Comparison of ENCODE assay signal across 1 cellular context in the genomic region with DNA sequence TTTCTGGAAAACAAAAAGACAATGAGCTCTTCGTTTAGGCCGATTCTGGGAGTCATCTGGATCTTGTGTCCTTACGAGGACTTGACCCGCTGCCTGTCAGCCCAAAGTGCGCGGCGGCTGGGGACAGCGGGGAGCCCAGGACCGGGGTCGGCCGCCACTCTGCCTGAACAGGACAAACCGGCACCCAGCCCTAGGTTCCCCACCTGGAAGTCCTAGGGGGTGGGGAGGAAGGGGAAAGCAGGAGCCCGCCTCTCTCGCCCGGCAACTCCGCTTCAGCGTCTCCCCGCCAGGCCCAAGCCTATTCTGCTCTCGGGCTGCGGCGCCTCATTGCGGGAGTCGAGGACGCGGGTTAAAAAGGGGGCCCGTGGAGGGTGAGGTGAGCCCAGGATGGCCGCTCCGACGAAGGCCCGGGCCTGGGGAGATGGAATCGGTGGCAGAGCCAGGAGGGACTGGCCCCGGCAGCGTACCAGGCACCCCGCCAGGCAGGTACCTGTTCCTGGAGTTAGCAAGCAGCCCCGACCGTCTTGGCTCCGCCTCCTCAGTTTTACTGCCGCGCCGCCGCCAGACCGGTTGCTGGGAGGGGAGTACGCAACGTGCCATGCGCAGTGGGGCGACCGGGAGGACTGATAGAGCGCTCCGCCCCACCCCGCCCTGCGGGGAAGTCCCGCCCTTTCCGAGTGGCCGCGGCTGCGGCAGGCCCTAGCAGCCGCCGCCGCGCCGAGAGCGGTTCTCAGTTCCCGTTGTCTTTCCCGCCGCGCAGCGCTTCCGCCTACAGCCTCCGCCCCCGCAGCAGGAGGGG.
A peak's percentile ranks its signal among the peaks of the same experiment; 100 is the strongest.
TF ChIP-seq lines count a peak whose summit lies in the region.

A gene with protein sequence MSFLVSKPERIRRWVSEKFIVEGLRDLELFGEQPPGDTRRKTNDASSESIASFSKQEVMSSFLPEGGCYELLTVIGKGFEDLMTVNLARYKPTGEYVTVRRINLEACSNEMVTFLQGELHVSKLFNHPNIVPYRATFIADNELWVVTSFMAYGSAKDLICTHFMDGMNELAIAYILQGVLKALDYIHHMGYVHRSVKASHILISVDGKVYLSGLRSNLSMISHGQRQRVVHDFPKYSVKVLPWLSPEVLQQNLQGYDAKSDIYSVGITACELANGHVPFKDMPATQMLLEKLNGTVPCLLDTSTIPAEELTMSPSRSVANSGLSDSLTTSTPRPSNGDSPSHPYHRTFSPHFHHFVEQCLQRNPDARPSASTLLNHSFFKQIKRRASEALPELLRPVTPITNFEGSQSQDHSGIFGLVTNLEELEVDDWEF (minus strand): TSS at position 549 of the 799 bp plus-strand sequence. CDS start 13,430 bp downstream, outside the sequence.

TF ChIP-seq in WTC11, 78 proteins besides CTCF, POLR2A, EP300 and RAD21 (continued from another document and continues in another):
- TF ChIP-seq, protein P1, sequence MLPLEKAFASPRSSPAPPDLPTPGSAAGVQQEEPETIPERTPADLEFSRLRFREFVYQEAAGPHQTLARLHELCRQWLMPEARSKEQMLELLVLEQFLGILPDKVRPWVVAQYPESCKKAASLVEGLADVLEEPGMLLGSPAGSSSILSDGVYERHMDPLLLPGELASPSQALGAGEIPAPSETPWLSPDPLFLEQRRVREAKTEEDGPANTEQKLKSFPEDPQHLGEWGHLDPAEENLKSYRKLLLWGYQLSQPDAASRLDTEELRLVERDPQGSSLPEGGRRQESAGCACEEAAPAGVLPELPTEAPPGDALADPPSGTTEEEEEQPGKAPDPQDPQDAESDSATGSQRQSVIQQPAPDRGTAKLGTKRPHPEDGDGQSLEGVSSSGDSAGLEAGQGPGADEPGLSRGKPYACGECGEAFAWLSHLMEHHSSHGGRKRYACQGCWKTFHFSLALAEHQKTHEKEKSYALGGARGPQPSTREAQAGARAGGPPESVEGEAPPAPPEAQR (CRISPR knock-in tag; IDR thresholded peaks at IDR 0.05): no peak
- TF ChIP-seq ELF4 (CRISPR knock-in tag; IDR thresholded peaks at IDR 0.05; ENCODE audit: low read depth) (no peak), MXD4 (CRISPR knock-in tag; IDR thresholded peaks at IDR 0.05; ENCODE audit: borderline replicate concordance) (no peak), CREB1 (CRISPR knock-in tag; IDR thresholded peaks at IDR 0.05) (no peak), ESRRA (CRISPR knock-in tag; IDR thresholded peaks at IDR 0.05; ENCODE audit: borderline replicate concordance) (0 out of 2 replicates have a peak, but pooled peaks have one; percentile 9), ZNF423 (CRISPR knock-in tag; IDR thresholded peaks at IDR 0.05) (no peak), ZNF219 (CRISPR knock-in tag; IDR thresholded peaks at IDR 0.05; ENCODE audit: borderline replicate concordance) (no peak), ZNF416 (CRISPR knock-in tag; IDR thresholded peaks at IDR 0.05) (no peak), TEAD1 (CRISPR knock-in tag; IDR thresholded peaks at IDR 0.05) (no peak), NR1H2 (CRISPR knock-in tag; IDR thresholded peaks at IDR 0.05) (no peak), NFYB (CRISPR knock-in tag; conservative IDR thresholded peaks at IDR 0.05; ENCODE audit: low read depth) (no peak), TP53 (CRISPR knock-in tag; IDR thresholded peaks at IDR 0.05) (no peak)
- TF ChIP-seq, protein P2, sequence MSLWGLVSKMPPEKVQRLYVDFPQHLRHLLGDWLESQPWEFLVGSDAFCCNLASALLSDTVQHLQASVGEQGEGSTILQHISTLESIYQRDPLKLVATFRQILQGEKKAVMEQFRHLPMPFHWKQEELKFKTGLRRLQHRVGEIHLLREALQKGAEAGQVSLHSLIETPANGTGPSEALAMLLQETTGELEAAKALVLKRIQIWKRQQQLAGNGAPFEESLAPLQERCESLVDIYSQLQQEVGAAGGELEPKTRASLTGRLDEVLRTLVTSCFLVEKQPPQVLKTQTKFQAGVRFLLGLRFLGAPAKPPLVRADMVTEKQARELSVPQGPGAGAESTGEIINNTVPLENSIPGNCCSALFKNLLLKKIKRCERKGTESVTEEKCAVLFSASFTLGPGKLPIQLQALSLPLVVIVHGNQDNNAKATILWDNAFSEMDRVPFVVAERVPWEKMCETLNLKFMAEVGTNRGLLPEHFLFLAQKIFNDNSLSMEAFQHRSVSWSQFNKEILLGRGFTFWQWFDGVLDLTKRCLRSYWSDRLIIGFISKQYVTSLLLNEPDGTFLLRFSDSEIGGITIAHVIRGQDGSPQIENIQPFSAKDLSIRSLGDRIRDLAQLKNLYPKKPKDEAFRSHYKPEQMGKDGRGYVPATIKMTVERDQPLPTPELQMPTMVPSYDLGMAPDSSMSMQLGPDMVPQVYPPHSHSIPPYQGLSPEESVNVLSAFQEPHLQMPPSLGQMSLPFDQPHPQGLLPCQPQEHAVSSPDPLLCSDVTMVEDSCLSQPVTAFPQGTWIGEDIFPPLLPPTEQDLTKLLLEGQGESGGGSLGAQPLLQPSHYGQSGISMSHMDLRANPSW (CRISPR knock-in tag; conservative IDR thresholded peaks at IDR 0.05; ENCODE audit: low read depth): no peak
- TF ChIP-seq, protein P3, sequence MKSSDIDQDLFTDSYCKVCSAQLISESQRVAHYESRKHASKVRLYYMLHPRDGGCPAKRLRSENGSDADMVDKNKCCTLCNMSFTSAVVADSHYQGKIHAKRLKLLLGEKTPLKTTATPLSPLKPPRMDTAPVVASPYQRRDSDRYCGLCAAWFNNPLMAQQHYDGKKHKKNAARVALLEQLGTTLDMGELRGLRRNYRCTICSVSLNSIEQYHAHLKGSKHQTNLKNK (CRISPR knock-in tag; IDR thresholded peaks at IDR 0.05): no peak
- TF ChIP-seq, protein P4, sequence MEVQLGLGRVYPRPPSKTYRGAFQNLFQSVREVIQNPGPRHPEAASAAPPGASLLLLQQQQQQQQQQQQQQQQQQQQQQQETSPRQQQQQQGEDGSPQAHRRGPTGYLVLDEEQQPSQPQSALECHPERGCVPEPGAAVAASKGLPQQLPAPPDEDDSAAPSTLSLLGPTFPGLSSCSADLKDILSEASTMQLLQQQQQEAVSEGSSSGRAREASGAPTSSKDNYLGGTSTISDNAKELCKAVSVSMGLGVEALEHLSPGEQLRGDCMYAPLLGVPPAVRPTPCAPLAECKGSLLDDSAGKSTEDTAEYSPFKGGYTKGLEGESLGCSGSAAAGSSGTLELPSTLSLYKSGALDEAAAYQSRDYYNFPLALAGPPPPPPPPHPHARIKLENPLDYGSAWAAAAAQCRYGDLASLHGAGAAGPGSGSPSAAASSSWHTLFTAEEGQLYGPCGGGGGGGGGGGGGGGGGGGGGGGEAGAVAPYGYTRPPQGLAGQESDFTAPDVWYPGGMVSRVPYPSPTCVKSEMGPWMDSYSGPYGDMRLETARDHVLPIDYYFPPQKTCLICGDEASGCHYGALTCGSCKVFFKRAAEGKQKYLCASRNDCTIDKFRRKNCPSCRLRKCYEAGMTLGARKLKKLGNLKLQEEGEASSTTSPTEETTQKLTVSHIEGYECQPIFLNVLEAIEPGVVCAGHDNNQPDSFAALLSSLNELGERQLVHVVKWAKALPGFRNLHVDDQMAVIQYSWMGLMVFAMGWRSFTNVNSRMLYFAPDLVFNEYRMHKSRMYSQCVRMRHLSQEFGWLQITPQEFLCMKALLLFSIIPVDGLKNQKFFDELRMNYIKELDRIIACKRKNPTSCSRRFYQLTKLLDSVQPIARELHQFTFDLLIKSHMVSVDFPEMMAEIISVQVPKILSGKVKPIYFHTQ (CRISPR knock-in tag; IDR thresholded peaks at IDR 0.05): no peak
- TF ChIP-seq, protein P5, sequence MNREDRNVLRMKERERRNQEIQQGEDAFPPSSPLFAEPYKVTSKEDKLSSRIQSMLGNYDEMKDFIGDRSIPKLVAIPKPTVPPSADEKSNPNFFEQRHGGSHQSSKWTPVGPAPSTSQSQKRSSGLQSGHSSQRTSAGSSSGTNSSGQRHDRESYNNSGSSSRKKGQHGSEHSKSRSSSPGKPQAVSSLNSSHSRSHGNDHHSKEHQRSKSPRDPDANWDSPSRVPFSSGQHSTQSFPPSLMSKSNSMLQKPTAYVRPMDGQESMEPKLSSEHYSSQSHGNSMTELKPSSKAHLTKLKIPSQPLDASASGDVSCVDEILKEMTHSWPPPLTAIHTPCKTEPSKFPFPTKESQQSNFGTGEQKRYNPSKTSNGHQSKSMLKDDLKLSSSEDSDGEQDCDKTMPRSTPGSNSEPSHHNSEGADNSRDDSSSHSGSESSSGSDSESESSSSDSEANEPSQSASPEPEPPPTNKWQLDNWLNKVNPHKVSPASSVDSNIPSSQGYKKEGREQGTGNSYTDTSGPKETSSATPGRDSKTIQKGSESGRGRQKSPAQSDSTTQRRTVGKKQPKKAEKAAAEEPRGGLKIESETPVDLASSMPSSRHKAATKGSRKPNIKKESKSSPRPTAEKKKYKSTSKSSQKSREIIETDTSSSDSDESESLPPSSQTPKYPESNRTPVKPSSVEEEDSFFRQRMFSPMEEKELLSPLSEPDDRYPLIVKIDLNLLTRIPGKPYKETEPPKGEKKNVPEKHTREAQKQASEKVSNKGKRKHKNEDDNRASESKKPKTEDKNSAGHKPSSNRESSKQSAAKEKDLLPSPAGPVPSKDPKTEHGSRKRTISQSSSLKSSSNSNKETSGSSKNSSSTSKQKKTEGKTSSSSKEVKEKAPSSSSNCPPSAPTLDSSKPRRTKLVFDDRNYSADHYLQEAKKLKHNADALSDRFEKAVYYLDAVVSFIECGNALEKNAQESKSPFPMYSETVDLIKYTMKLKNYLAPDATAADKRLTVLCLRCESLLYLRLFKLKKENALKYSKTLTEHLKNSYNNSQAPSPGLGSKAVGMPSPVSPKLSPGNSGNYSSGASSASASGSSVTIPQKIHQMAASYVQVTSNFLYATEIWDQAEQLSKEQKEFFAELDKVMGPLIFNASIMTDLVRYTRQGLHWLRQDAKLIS (CRISPR knock-in tag; IDR thresholded peaks at IDR 0.05; ENCODE audit: borderline replicate concordance): peak; percentile 84; the same call in 1 of the 2 replicates
- TF ChIP-seq, protein P6, sequence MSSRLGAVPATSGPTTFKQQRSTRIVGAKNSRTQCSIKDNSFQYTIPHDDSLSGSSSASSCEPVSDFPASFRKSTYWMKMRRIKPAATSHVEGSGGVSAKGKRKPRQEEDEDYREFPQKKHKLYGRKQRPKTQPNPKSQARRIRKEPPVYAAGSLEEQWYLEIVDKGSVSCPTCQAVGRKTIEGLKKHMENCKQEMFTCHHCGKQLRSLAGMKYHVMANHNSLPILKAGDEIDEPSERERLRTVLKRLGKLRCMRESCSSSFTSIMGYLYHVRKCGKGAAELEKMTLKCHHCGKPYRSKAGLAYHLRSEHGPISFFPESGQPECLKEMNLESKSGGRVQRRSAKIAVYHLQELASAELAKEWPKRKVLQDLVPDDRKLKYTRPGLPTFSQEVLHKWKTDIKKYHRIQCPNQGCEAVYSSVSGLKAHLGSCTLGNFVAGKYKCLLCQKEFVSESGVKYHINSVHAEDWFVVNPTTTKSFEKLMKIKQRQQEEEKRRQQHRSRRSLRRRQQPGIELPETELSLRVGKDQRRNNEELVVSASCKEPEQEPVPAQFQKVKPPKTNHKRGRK (CRISPR knock-in tag; IDR thresholded peaks at IDR 0.05; ENCODE audit: borderline replicate concordance): no peak
- TF ChIP-seq, protein P7, sequence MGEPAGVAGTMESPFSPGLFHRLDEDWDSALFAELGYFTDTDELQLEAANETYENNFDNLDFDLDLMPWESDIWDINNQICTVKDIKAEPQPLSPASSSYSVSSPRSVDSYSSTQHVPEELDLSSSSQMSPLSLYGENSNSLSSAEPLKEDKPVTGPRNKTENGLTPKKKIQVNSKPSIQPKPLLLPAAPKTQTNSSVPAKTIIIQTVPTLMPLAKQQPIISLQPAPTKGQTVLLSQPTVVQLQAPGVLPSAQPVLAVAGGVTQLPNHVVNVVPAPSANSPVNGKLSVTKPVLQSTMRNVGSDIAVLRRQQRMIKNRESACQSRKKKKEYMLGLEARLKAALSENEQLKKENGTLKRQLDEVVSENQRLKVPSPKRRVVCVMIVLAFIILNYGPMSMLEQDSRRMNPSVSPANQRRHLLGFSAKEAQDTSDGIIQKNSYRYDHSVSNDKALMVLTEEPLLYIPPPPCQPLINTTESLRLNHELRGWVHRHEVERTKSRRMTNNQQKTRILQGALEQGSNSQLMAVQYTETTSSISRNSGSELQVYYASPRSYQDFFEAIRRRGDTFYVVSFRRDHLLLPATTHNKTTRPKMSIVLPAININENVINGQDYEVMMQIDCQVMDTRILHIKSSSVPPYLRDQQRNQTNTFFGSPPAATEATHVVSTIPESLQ (CRISPR knock-in tag; IDR thresholded peaks at IDR 0.05): no peak
- TF ChIP-seq, protein P8, sequence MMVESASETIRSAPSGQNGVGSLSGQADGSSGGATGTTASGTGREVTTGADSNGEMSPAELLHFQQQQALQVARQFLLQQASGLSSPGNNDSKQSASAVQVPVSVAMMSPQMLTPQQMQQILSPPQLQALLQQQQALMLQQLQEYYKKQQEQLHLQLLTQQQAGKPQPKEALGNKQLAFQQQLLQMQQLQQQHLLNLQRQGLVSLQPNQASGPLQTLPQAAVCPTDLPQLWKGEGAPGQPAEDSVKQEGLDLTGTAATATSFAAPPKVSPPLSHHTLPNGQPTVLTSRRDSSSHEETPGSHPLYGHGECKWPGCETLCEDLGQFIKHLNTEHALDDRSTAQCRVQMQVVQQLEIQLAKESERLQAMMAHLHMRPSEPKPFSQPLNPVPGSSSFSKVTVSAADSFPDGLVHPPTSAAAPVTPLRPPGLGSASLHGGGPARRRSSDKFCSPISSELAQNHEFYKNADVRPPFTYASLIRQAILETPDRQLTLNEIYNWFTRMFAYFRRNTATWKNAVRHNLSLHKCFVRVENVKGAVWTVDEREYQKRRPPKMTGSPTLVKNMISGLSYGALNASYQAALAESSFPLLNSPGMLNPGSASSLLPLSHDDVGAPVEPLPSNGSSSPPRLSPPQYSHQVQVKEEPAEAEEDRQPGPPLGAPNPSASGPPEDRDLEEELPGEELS (CRISPR knock-in tag; IDR thresholded peaks at IDR 0.05): peak; percentile 72; the same call in 1 of the 2 replicates
- TF ChIP-seq, protein P9, sequence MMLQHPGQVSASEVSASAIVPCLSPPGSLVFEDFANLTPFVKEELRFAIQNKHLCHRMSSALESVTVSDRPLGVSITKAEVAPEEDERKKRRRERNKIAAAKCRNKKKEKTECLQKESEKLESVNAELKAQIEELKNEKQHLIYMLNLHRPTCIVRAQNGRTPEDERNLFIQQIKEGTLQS (CRISPR knock-in tag; conservative IDR thresholded peaks at IDR 0.05): no peak
- TF ChIP-seq, protein P10, sequence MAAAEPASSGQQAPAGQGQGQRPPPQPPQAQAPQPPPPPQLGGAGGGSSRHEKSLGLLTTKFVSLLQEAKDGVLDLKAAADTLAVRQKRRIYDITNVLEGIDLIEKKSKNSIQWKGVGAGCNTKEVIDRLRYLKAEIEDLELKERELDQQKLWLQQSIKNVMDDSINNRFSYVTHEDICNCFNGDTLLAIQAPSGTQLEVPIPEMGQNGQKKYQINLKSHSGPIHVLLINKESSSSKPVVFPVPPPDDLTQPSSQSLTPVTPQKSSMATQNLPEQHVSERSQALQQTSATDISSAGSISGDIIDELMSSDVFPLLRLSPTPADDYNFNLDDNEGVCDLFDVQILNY (CRISPR knock-in tag; IDR thresholded peaks at IDR 0.05): peak; percentile 98
- TF ChIP-seq, protein P11, sequence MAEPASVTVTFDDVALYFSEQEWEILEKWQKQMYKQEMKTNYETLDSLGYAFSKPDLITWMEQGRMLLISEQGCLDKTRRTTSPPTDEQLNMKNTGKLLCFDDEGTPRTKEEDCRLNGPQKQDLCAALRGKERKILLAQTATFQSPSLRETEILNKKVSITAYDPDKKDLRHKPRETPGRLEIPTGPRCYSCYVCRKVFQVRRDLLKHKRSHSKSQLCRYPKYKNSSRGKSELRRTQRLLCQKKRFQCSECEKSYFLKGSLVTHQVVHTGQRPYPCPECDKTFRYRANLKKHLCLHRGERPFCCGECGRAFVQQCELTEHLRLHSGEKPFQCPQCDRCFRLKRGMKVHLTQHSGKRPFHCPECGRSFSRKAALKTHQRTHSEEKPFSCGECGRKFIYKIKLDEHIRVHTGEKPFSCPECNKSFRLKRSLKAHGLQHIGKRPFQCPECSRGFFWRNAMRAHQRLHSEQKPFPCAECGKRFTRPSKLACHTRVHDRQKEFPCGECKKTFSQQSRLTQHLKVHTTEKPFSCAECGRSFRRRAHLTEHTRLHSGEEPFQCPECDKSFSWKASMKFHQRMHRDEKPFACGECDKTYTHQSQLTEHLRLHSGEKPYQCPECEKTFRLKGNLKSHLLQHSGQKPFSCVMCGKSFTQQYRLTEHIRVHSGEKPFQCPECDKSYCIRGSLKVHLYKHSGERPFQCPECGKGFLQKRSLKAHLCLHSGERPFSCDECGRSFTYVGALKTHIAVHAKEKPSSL (CRISPR knock-in tag; conservative IDR thresholded peaks at IDR 0.05): no peak
